Comparison of ENCODE assay signal across 8 cellular contexts in the genomic region with DNA sequence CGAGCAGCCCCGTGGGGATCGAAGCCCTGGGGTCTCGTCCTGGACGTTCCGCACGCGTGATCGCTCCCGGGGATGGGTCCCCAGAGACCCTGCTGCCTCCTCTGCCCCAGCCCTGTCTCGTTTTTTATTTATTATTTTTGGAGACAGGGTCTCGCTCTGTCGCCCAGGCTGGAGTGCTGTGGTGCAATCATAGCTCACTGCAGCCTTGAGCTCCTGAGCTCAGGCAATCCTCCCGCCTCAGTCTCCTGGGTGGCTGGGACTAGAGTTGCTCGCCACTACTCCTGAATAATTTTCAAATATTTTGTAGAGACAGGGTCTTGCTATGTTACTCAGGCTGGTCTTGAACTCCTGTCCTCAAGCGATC. TPM values are rescaled to one million over a fixed set of nuclear protein-coding genes. Genes with fewer than 3 reads are reported as not detected.
A peak's percentile ranks its signal among the peaks of the same experiment; 100 is the strongest.
DNase-seq lines count a peak whose midpoint lies in the region; ATAC-seq and TF ChIP-seq lines count a peak whose summit lies in the region.

No MANE protein-coding gene starts in this region.

- TF ChIP-seq CTCF in upper lobe of left lung (IDR thresholded peaks at IDR 0.05), result no peak

- H3K27ac Mint-ChIP-seq in activated T-cell treated with anti-CD3 and anti-CD28 coated beads, Interleukin-2, amount 50 U/mL, for 24 hours, result peak overlapping the region; percentile 57
- no peak overlapping the region for H3K27ac Mint-ChIP-seq in activated CD8-positive, alpha-beta T cell treated with anti-CD3 and anti-CD28 coated beads, Interleukin-2, amount 10 ng/mL, durations not matched to agents 7 days and 5 days

- H3K9me3 ChIP-seq in upper lobe of left lung, result no peaks in the 10 kb centered on the region

- H3K4me1 ChIP-seq in upper lobe of left lung, result peaks cover 22 to 36% (median 29%) of the 10 kb centered on the region in 4 donors

- H3K4me1 Mint-ChIP-seq in activated T-cell treated with anti-CD3 and anti-CD28 coated beads, Interleukin-2, amount 50 U/mL, for 24 hours (ENCODE audit: low read depth), result peaks cover 34% of the 10 kb centered on the region
- peaks cover 36% of the 10 kb centered on the region for H3K4me1 Mint-ChIP-seq in activated CD8-positive, alpha-beta T cell treated with anti-CD3 and anti-CD28 coated beads, Interleukin-2, amount 10 ng/mL, durations not matched to agents 7 days and 5 days (ENCODE audit: low read depth)

- no peak overlapping the region for H3K27ac ChIP-seq in upper lobe of left lung

- TF ChIP-seq POLR2A in upper lobe of left lung (IDR thresholded peaks at IDR 0.05), result no peak

- H3K36me3 ChIP-seq in upper lobe of left lung, result no peaks in the 10 kb centered on the region

- WGBS in upper lobe of left lung, 2 donors, result 14 to 23% methylated on average over 5 to 7 of the region's 16 CpGs

- H3K4me3 Mint-ChIP-seq in activated T-cell treated with anti-CD3 and anti-CD28 coated beads, Interleukin-2, amount 50 U/mL, for 24 hours, result peak overlapping the region; percentile 62
- H3K4me3 Mint-ChIP-seq in activated CD8-positive, alpha-beta T cell treated with anti-CD3 and anti-CD28 coated beads, Interleukin-2, amount 10 ng/mL, durations not matched to agents 7 days and 5 days, result peak overlapping the region; percentile 63

- peak overlapping the region; percentile 46 to 97 (median 88) for H3K4me3 ChIP-seq in upper lobe of left lung

- POLR2A ChIA-PET in activated CD8-positive, alpha-beta T cell treated with anti-CD3 and anti-CD28 coated beads, Interleukin-2, amount 10 ng/mL, durations not matched to agents 7 days and 5 days (lab: Charles Lee), result interaction anchor here (0.7 kb wide), 1 partner anchor 36 kb away, joined by 3 read pairs; a partner anchor contains a TSS

- H3K9me3 Mint-ChIP-seq in activated T-cell treated with anti-CD3 and anti-CD28 coated beads, Interleukin-2, amount 50 U/mL, for 24 hours, result no peaks in the 10 kb centered on the region
- no peaks in the 10 kb centered on the region for H3K9me3 Mint-ChIP-seq in activated CD8-positive, alpha-beta T cell treated with anti-CD3 and anti-CD28 coated beads, Interleukin-2, amount 10 ng/mL, durations not matched to agents 7 days and 5 days (ENCODE audit: insufficient read depth)

- CTCF ChIA-PET in activated CD8-positive, alpha-beta T cell treated with anti-CD3 and anti-CD28 coated beads, Interleukin-2, amount 10 ng/mL, durations not matched to agents 7 days and 5 days (lab: Charles Lee), result interaction anchor here (1.2 to 8.3 kb wide), 3 partner anchors 18 to 114 kb away, joined by 3 to 69 read pairs (median 3); no protein-coding TSS in a partner anchor

- DNase-seq in activated T-cell treated with anti-CD3 and anti-CD28 coated beads, Interleukin-2, amount 50 U/mL, for 24 hours, result no peak
- DNase-seq in activated T-cell treated with anti-CD3 and anti-CD28 coated beads, Interleukin-2, amount 50 U/mL, for 48 hours, result no peak
- no peak for DNase-seq in activated CD8-positive, alpha-beta T cell treated with anti-CD3 and anti-CD28 coated beads, Interleukin-2, amount 10 ng/mL, durations not matched to agents 7 days and 5 days
- DNase-seq in left lobe of liver (ENCODE audit: low spot score), result no peak
- no peak for DNase-seq in upper lobe of left lung
- no peak for DNase-seq in hepatic stellate cell (ENCODE audit: low spot score)

- no peak for ATAC-seq in activated CD8-positive, alpha-beta T cell treated with anti-CD3 and anti-CD28 coated beads, Interleukin-2, amount 10 ng/mL, durations not matched to agents 7 days and 5 days
- ATAC-seq in left lobe of liver (peak; percentile 18), upper lobe of left lung (ENCODE audit: low FRiP score in 2 of 2) (no peak), GM19463 (IDR thresholded peaks at IDR 0.05; ENCODE audit: unreplicated experiment) (no peak), HG02798 (IDR thresholded peaks at IDR 0.05; ENCODE audit: poor library complexity, unreplicated experiment) (no peak)

- H3K36me3 Mint-ChIP-seq in activated T-cell treated with anti-CD3 and anti-CD28 coated beads, Interleukin-2, amount 50 U/mL, for 24 hours (ENCODE audit: low read depth), result peaks cover 11% of the 10 kb centered on the region
- peaks cover 3% of the 10 kb centered on the region for H3K36me3 Mint-ChIP-seq in activated CD8-positive, alpha-beta T cell treated with anti-CD3 and anti-CD28 coated beads, Interleukin-2, amount 10 ng/mL, durations not matched to agents 7 days and 5 days (ENCODE audit: low read depth)

- no peak for TF ChIP-seq EP300 in upper lobe of left lung (IDR thresholded peaks at IDR 0.05)

- peaks cover 9% of the 10 kb centered on the region for H3K27me3 Mint-ChIP-seq in activated T-cell treated with anti-CD3 and anti-CD28 coated beads, Interleukin-2, amount 50 U/mL, for 24 hours
- H3K27me3 Mint-ChIP-seq in activated CD8-positive, alpha-beta T cell treated with anti-CD3 and anti-CD28 coated beads, Interleukin-2, amount 10 ng/mL, durations not matched to agents 7 days and 5 days (ENCODE audit: low read depth), result peaks cover 23% of the 10 kb centered on the region

- no peaks in the 10 kb centered on the region for H3K27me3 ChIP-seq in upper lobe of left lung

RNA-seq across cellular contexts. Expression of a gene that starts 0.3 kb away (rescaled TPM):
- total RNA-seq in activated CD8-positive, alpha-beta T cell treated with anti-CD3 and anti-CD28 coated beads, Interleukin-2, amount 10 ng/mL, durations not matched to agents 7 days and 5 days, result 10 to 100 TPM; 10.6 to 12.3 TPM
- total RNA-seq in left lobe of liver (2.9 TPM), upper lobe of left lung (10 to 100 TPM in 2 of 6 donors, 1 to 10 TPM in 4; 4.1 to 16.9 (median 5.9) TPM)

RNA-seq across cellular contexts. Expression of a gene that starts 18.8 kb away (rescaled TPM):
- total RNA-seq in activated CD8-positive, alpha-beta T cell treated with anti-CD3 and anti-CD28 coated beads, Interleukin-2, amount 10 ng/mL, durations not matched to agents 7 days and 5 days, result 10 to 100 TPM; 20.7 to 20.9 TPM
- 6.9 TPM for total RNA-seq in left lobe of liver
- 10 to 100 TPM; 13.6 to 35.3 (median 28.2) TPM for total RNA-seq in upper lobe of left lung

RNA-seq across cellular contexts. Expression of a gene that starts 36.4 kb away (rescaled TPM):
- 10 to 100 TPM; 57.3 to 60.9 TPM for total RNA-seq in activated CD8-positive, alpha-beta T cell treated with anti-CD3 and anti-CD28 coated beads, Interleukin-2, amount 10 ng/mL, durations not matched to agents 7 days and 5 days
- 28.2 TPM for total RNA-seq in left lobe of liver
- total RNA-seq in upper lobe of left lung, result 10 to 100 TPM; 19.9 to 52.3 (median 48.8) TPM

RNA-seq across cellular contexts. Expression of a gene that starts 36.5 kb away (rescaled TPM):
- 1 to 10 TPM; 7.7 to 8.3 TPM for total RNA-seq in activated CD8-positive, alpha-beta T cell treated with anti-CD3 and anti-CD28 coated beads, Interleukin-2, amount 10 ng/mL, durations not matched to agents 7 days and 5 days
- 10.0 TPM for total RNA-seq in left lobe of liver
- 10 to 100 TPM in 4 of 6 donors, 1 to 10 TPM in 2; 6.9 to 13.1 (median 10.3) TPM for total RNA-seq in upper lobe of left lung

RNA-seq across cellular contexts. Expression of a gene that starts 50.3 kb away (rescaled TPM):
- not detected for total RNA-seq in activated CD8-positive, alpha-beta T cell treated with anti-CD3 and anti-CD28 coated beads, Interleukin-2, amount 10 ng/mL, durations not matched to agents 7 days and 5 days
- total RNA-seq in left lobe of liver (28.9 TPM), upper lobe of left lung (10 to 100 TPM; 21.9 to 95.0 (median 43.9) TPM)
